Comparison of ENCODE assay signal across 9 cellular contexts in genomic region chr18:58639751-58640427, GRCh38. TPM values are rescaled to one million over a fixed set of nuclear protein-coding genes. Genes with fewer than 3 reads are reported as not detected.
A peak's percentile ranks its signal among the peaks of the same experiment; 100 is the strongest.
DNase-seq lines count a peak whose midpoint lies in the region; ATAC-seq and TF ChIP-seq lines count a peak whose summit lies in the region.
"Had no signal": no experiment of that assay in that cellular context is flagged by ENCODE, and none has a peak within 500 bp of the region (broad histone marks: within the 10 kb centered on the region; RNA-seq: fewer than 3 reads in every experiment).

No MANE protein-coding gene starts in this region.

- peak; percentile 82 for ATAC-seq in GM23338

- no peak overlapping the region for H3K9ac ChIP-seq in NT2/D1 (ENCODE audit: insufficient read length, low read depth)

- CTCF ChIA-PET in GM10248 (lab: Yijun Ruan, JAX), result interaction anchor here (0.8 to 1.3 kb wide), 5 partner anchors 9 to 112 kb away, joined by 3 to 6 read pairs (median 3); no protein-coding TSS in a partner anchor

- H3K27ac Mint-ChIP-seq in GM23338, result 0 out of 2 replicates have a peak overlapping the region, but pooled peaks have one; percentile 46
- H3K27ac Mint-ChIP-seq: activated CD4-positive, alpha-beta T cell treated with anti-CD3 and anti-CD28 coated beads, Interleukin-2, amount 10 ng/mL, durations not matched to agents 7 days and 5 days had no signal

- H3F3A ChIP-seq in GM23338 (replicated peaks; ENCODE audit: low read depth), result no peaks in the 10 kb centered on the region

- peaks cover 2% of the 10 kb centered on the region for H3K27me3 Mint-ChIP-seq in GM23338 (ENCODE audit: insufficient read depth, low read depth, poor library complexity)
- H3K27me3 Mint-ChIP-seq: activated CD4-positive, alpha-beta T cell treated with anti-CD3 and anti-CD28 coated beads, Interleukin-2, amount 10 ng/mL, durations not matched to agents 7 days and 5 days had no signal

- POLR2A ChIA-PET in GM10248 (lab: Yijun Ruan, JAX), result interaction anchor here (0.7 kb wide), 1 partner anchor 102 kb away, joined by 3 read pairs; no protein-coding TSS in a partner anchor

- H3K36me3 Mint-ChIP-seq in GM23338 (ENCODE audit: low read depth), result no peaks in the 10 kb centered on the region

- H3K9me2 ChIP-seq in GM23338 (ENCODE audit: insufficient read depth), result no peaks in the 10 kb centered on the region

- peak overlapping the region; percentile 24 for H3K27ac ChIP-seq in GM23338 (ENCODE audit: low read depth)

- peaks cover 12% of the 10 kb centered on the region for H3K4me1 Mint-ChIP-seq in GM23338

- DNase-seq in AG09309 (ENCODE audit: low read depth) (peak; percentile 76), GM23338 (ENCODE audit: low spot score) (peak; percentile 68), NT2/D1 (ENCODE audit: low read depth, low spot score) (peak; percentile 30), foreskin melanocyte (peak; percentile 67), NCI-H748 treated with DMSO at 0.1 percent for 48 hours (lab: John Stamatoyannopoulos, UW) (no peak), KG1 (lab: John Stamatoyannopoulos, UW) (no peak), GM10248 (ENCODE audit: extremely low spot score) (no peak)
- no peak for DNase-seq in stimulated activated CD4-positive, alpha-beta T cell treated with anti-CD3 and anti-CD28 coated beads, Interleukin-1b, Interleukin-23, amount 100 ng/mL, for 48 hours
- DNase-seq: activated CD4-positive, alpha-beta T cell treated with anti-CD3 and anti-CD28 coated beads, Interleukin-2, amount 10 ng/mL, durations not matched to agents 7 days and 5 days had no signal

- H3K4me3 ChIP-seq in AG09309 (ENCODE audit: control insufficient read depth, low read depth, low read length), result no peak overlapping the region
- H3K4me3 ChIP-seq in GM23338, result peak overlapping the region; percentile 5; the same call in 1 of the 2 replicates
- H3K4me3 ChIP-seq in NT2/D1 (ENCODE audit: insufficient read length, low read depth), result no peak overlapping the region

- peaks cover 30% of the 10 kb centered on the region for H3K4me1 ChIP-seq in GM23338 (ENCODE audit: insufficient read depth)
- no peaks in the 10 kb centered on the region for H3K4me1 ChIP-seq in NT2/D1 (ENCODE audit: insufficient read depth, insufficient read length)

- H3K4me2 ChIP-seq in GM23338, result peak overlapping the region; percentile 40

- no peaks in the 10 kb centered on the region for H3K27me3 ChIP-seq in GM23338 (ENCODE audit: insufficient read depth)
- no peaks in the 10 kb centered on the region for H3K27me3 ChIP-seq in NT2/D1 (ENCODE audit: insufficient read depth, insufficient read length)

- no peaks in the 10 kb centered on the region for H3K9me3 Mint-ChIP-seq in GM23338

- H4K20me1 ChIP-seq in GM23338 (replicated peaks; ENCODE audit: insufficient read depth), result no peaks in the 10 kb centered on the region

- TF ChIP-seq CTCF in AG09309 (IDR thresholded peaks at IDR 0.05; ENCODE audit: control insufficient read depth, insufficient read depth, low read depth, low read length, missing control alignments) (no peak), GM23338 (conservative IDR thresholded peaks at IDR 0.05; ENCODE audit: low read depth in 2 of 2) (no peak), GM10248 (IDR thresholded peaks at IDR 0.05; ENCODE audit: control extremely low read depth, extremely low read depth, low read depth, missing control alignments) (no peak)

- peaks cover 28% of the 10 kb centered on the region; the same call in 1 of the 2 replicates for H3K9me3 ChIP-seq in NT2/D1 (ENCODE audit: insufficient read depth, low read length)

- H3K4me3 Mint-ChIP-seq in GM23338, result peak overlapping the region; percentile 17
- H3K4me3 Mint-ChIP-seq: activated CD4-positive, alpha-beta T cell treated with anti-CD3 and anti-CD28 coated beads, Interleukin-2, amount 10 ng/mL, durations not matched to agents 7 days and 5 days had no signal

- H3K36me3 ChIP-seq in GM23338 (ENCODE audit: insufficient read depth) (no peaks in the 10 kb centered on the region), NT2/D1 (ENCODE audit: insufficient read depth, insufficient read length, low read length) (no peaks in the 10 kb centered on the region)

- H2AFZ ChIP-seq in GM23338, result no peak overlapping the region

- no peaks in the 10 kb centered on the region for H3K79me2 ChIP-seq in GM23338 (replicated peaks; ENCODE audit: insufficient read depth)

TF ChIP-seq in GM23338, 12 proteins besides CTCF, POLR2A, EP300 and RAD21 (continues in another document):
- TF ChIP-seq ZNF462 (CRISPR knock-in tag; IDR thresholded peaks at IDR 0.05) (no peak), CREB1 (CRISPR knock-in tag; IDR thresholded peaks at IDR 0.05; ENCODE audit: low read depth) (peak; percentile 23; the same call in 1 of the 2 replicates), STAT1 (IDR thresholded peaks at IDR 0.05; ENCODE audit: unreplicated experiment) (no peak), JUNB (IDR thresholded peaks at IDR 0.05; ENCODE audit: unreplicated experiment) (no peak)

RNA-seq across cellular contexts. Expression of gene ALPK2, which starts 11.0 kb away (rescaled TPM):
- total RNA-seq in GM23338 (2014; rRNA removed; shearing (Covaris generic)), result 0.03 and 1.4 TPM in 2 replicates
- 0.14 and 0.23 TPM in 2 replicates for polyA plus RNA-seq in GM23338 (2016; fragmentation: Nextera tagmentation; extraction: Ambion mirVana)
- total RNA-seq: activated CD4-positive, alpha-beta T cell treated with anti-CD3 and anti-CD28 coated beads, Interleukin-2, amount 10 ng/mL, durations not matched to agents 7 days and 5 days had no signal

RNA-seq across cellular contexts. Expression of gene MALT1, which starts 31.4 kb away (rescaled TPM):
- 16.3 and 18.8 TPM in 2 replicates for total RNA-seq in GM23338 (2014; rRNA removed; shearing (Covaris generic))
- polyA plus RNA-seq in GM23338 (2016; fragmentation: Nextera tagmentation; extraction: Ambion mirVana), result 5.2 and 5.4 TPM in 2 replicates

Comparison
In these comparisons a context has a peak if more than half of its experiments do, and no peak if none do; other contexts are left out.
1. DNase-seq: peak in AG09309 (single experiment), GM23338 (single experiment), NT2/D1 (single experiment) and foreskin melanocyte (single experiment); none in NCI-H748 treated with DMSO at 0.1 percent for 48 hours (single experiment), KG1 (single experiment), GM10248 (single experiment) and stimulated activated CD4-positive, alpha-beta T cell treated with anti-CD3 and anti-CD28 coated beads, Interleukin-1b, Interleukin-23, amount 100 ng/mL, for 48 hours (single experiment).